Comparison of ENCODE assay signal across 13 cellular contexts in the genomic region with DNA sequence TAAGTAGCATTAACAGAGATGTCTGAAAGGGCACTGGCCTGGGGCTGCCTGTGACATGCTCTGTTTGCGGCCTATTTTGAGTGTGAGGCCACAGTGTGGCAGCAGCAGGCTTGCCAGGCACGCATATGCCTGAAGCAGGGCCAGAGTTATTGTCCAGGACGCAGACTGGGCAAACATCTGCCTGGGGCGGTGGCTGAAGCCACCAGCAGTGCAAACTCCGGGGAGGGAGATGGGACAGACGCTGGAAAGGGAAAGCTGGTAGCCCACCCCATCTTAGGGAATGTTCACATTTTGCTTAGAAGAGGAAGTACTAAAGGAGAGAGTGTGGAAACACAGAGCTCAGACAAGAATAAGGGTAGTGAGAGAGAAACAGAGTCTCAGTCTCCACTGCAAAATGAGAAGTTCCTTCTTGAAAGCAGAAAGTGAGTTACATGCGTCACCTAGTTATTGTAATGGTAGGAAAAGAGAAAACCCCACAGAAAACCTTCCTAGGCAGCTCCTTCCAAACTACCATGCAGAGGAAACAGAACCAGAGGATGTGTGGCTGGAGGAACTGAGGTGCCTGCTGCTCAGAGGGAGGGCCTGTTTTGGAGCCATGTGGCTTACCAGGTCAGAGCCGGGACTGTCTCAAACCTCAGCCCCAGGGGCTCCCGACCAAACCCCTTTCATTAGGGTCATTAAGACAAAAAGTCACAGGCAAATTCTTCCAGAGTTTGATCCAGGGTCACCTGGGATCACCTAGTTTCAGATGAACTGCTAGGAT. TPM values are rescaled to one million over a fixed set of nuclear protein-coding genes. Genes with fewer than 3 reads are reported as not detected.
A peak's percentile ranks its signal among the peaks of the same experiment; 100 is the strongest.
DNase-seq lines count a peak whose midpoint lies in the region; ATAC-seq, FAIRE-seq and TF ChIP-seq lines count a peak whose summit lies in the region.
"Had no signal": no experiment of that assay in that cellular context is flagged by ENCODE, and none has a peak within 500 bp of the region (broad histone marks: within the 10 kb centered on the region; RNA-seq: fewer than 3 reads in every experiment).

No MANE protein-coding gene starts in this region.

- no peaks in the 10 kb centered on the region for H3K9me1 ChIP-seq in K562 (ENCODE audit: control insufficient read depth, insufficient read depth, low read length)

- H3K9me3 Mint-ChIP-seq in CD4-positive, alpha-beta T cell = no peaks in the 10 kb centered on the region

- TF ChIP-seq POLR2A in K562 (conservative IDR thresholded peaks at IDR 0.05) = no peak

- POLR2A ChIA-PET in K562 (lab: Yijun Ruan, JAX) = interaction anchor here (0.5 to 1.5 kb wide), 5 partner anchors 12 to 201 kb away, joined by 3 to 5 read pairs (median 3); no protein-coding TSS in a partner anchor
- POLR2A ChIA-PET in CD4-positive, alpha-beta T cell (lab: Charles Lee) = no interaction called here

- peak; percentile 32 for DNase-seq in LoVo (ENCODE audit: low spot score)
- DNase-seq in K562 (ENCODE audit: extremely low read depth in 1 of 4, low spot score in 3 of 4) = no peak
- peak; percentile 44 for DNase-seq in left ventricle myocardium inferior
- peak; percentile 59 for DNase-seq in putamen (ENCODE audit: low spot score)
- no peak for DNase-seq in MG63
- no peak for DNase-seq in CD4-positive, alpha-beta T cell
- no peak for DNase-seq in A172 (ENCODE audit: low spot score)
- DNase-seq: activated CD4-positive, CD25-positive, alpha-beta regulatory T cell treated with anti-CD3 and anti-CD28 coated beads, Interleukin-2, amount 50 U/mL, for 72 hours; activated effector memory CD4-positive, alpha-beta T cell treated with Interleukin-2 at 50 U/mL for 16 hours; NCI-H2029; stimulated activated CD4-positive, alpha-beta T cell treated with anti-CD3 and anti-CD28 coated beads, Interleukin-2, amount 100 ng/mL, for 24 hours had no signal

- no peak overlapping the region for H3K4me2 ChIP-seq in K562 (ENCODE audit: insufficient read depth, low read length)

- FAIRE-seq in K562 (lab: Jason Lieb, UNC) = no peak
- FAIRE-seq: RCC 7860 had no signal

- WGBS in K562 (ENCODE audit: insufficient coverage, low coverage, missing lambda C conversion rate) = 43% methylated on average over 9 of the region's 9 CpGs

- intact Hi-C loops in K562 (cut with micrococcal nuclease) (no loop called here), left ventricle myocardium inferior (cut with micrococcal nuclease) (no loop called here)
- intact Hi-C loops in CD4-positive, alpha-beta T cell (cut with DNase I, micrococcal nuclease) = no loop called here

- no TSS peak for BruUV-seq in K562 (replicated peaks; lab: Mats Ljungman, UMichigan)

- H3K4me1 Mint-ChIP-seq in CD4-positive, alpha-beta T cell (ENCODE audit: low read depth) = no peaks in the 10 kb centered on the region

- H3K27me3 Mint-ChIP-seq in CD4-positive, alpha-beta T cell = no peaks in the 10 kb centered on the region

- H3K27ac ChIP-seq in K562 (ENCODE audit: extremely low read depth, low read depth, low read length) = no peak overlapping the region
- H3K27ac ChIP-seq in left ventricle myocardium inferior (replicated peaks) = peak overlapping the region; percentile 78
- no peak overlapping the region for H3K27ac ChIP-seq in CD4-positive, alpha-beta T cell (ENCODE audit: low read depth, low read length)

- CTCF ChIA-PET in K562 (lab: Yijun Ruan, JAX; ENCODE audit: low intra/inter-chr PET ratio) = no interaction called here
- CTCF ChIA-PET in CD4-positive, alpha-beta T cell (lab: Charles Lee) = no interaction called here

- H3K27me3 ChIP-seq in K562 (ENCODE audit: control insufficient read depth in 2 of 2, insufficient read depth in 2 of 2, low read length in 2 of 2) (peaks cover 19 to 24% of the 10 kb centered on the region in 2 experiments; a peak in 4 of 5 replicates), left ventricle myocardium inferior (ENCODE audit: low read depth) (no peaks in the 10 kb centered on the region), MG63 (no peaks in the 10 kb centered on the region)
- no peaks in the 10 kb centered on the region for H3K27me3 ChIP-seq in CD4-positive, alpha-beta T cell (ENCODE audit: control insufficient read depth, insufficient read depth, low read length)

- H3K4me3 ChIP-seq in K562 = no peak overlapping the region
- H3K4me3 ChIP-seq in left ventricle myocardium inferior = no peak overlapping the region
- no peak overlapping the region for H3K4me3 ChIP-seq in MG63

- no peaks in the 10 kb centered on the region for H4K20me1 ChIP-seq in K562 (replicated peaks; ENCODE audit: control insufficient read depth, insufficient read depth, low read length)

- H2AFZ ChIP-seq in K562 (ENCODE audit: low read depth, low read length) = peak overlapping the region; percentile 66; the same call in 1 of the 2 replicates

- H3K4me1 ChIP-seq in K562 (replicated peaks in 1 of 2; ENCODE audit: control insufficient read depth in 2 of 2, insufficient read depth in 2 of 2, low read length in 2 of 2) (peaks cover 18 to 26% of the 10 kb centered on the region in 2 experiments), left ventricle myocardium inferior (peaks cover 48% of the 10 kb centered on the region)

- ATAC-seq in K562 = peak; percentile 29; the same call in 2 of the 3 replicates
- no peak for ATAC-seq in CD4-positive, alpha-beta T cell (ENCODE audit: poor library complexity)
- no peak for ATAC-seq in HG02763 (IDR thresholded peaks at IDR 0.05; ENCODE audit: unreplicated experiment)

- peak in 1 of 2 experiments; percentile 43; a peak in 2 of 4 replicates for TF ChIP-seq RAD21 in K562 (CRISPR knock-in tag; conservative IDR thresholded peaks at IDR 0.05 in 1 of 2, IDR thresholded peaks at IDR 0.05 in 1 of 2)

- H3K27ac Mint-ChIP-seq in CD4-positive, alpha-beta T cell = no peak overlapping the region

- TF ChIP-seq CTCF in K562 (IDR thresholded peaks at IDR 0.05 in 2 of 3, conservative IDR thresholded peaks at IDR 0.05 in 1 of 3; ENCODE audit: insufficient read depth in 2 of 3, low read depth in 1 of 3, low read length in 3 of 3) = peak in 2 of 3 experiments; percentile 38 to 52; a peak in 4 of 6 replicates
- TF ChIP-seq CTCF in left ventricle myocardium inferior (IDR thresholded peaks at IDR 0.05; ENCODE audit: borderline replicate concordance) = peak; percentile 42
- no peak for TF ChIP-seq CTCF in CD4-positive, alpha-beta T cell (IDR thresholded peaks at IDR 0.05)

- H3K9me3 ChIP-seq in K562 (replicated peaks; ENCODE audit: control insufficient read depth, insufficient read depth, low read depth, low read length) (no peaks in the 10 kb centered on the region), left ventricle myocardium inferior (replicated peaks) (no peaks in the 10 kb centered on the region), MG63 (no peaks in the 10 kb centered on the region)
- H3K9me3 ChIP-seq in CD4-positive, alpha-beta T cell (ENCODE audit: control insufficient read depth, low read length) = no peaks in the 10 kb centered on the region

- in situ Hi-C loops in K562 (cut with MboI) = loop anchor here (5.0 to 10.0 kb wide), 2 partner anchors 168 to 500 kb away; no protein-coding TSS in a partner anchor

- peaks cover 98% of the 10 kb centered on the region for H3K36me3 Mint-ChIP-seq in CD4-positive, alpha-beta T cell (ENCODE audit: low read depth)

- no peaks in the 10 kb centered on the region for H3K36me3 ChIP-seq in K562 (ENCODE audit: control insufficient read depth, insufficient read depth, low read length)
- peaks cover 88% of the 10 kb centered on the region for H3K36me3 ChIP-seq in left ventricle myocardium inferior
- peaks cover 22% of the 10 kb centered on the region for H3K36me3 ChIP-seq in MG63

- no peak for TF ChIP-seq EP300 in K562 (IDR thresholded peaks at IDR 0.05; ENCODE audit: low read length)

- H3K9ac ChIP-seq in K562 (ENCODE audit: insufficient read depth in 1 of 2, low read depth in 2 of 2, low read length in 2 of 2) = peak overlapping the region in 1 of 2 experiments; percentile 82; a peak in 2 of 4 replicates

- no peak overlapping the region for H3K4me3 Mint-ChIP-seq in CD4-positive, alpha-beta T cell

- no peaks in the 10 kb centered on the region for H3K79me2 ChIP-seq in K562 (ENCODE audit: control insufficient read depth, insufficient read depth, low read length)

TF ChIP-seq in K562, 482 proteins besides CTCF, POLR2A, EP300 and RAD21:
- TF ChIP-seq CHD2 (IDR thresholded peaks at IDR 0.05; ENCODE audit: low read depth, low read length) (no peak), DMBX1 (CRISPR knock-in tag; IDR thresholded peaks at IDR 0.05; ENCODE audit: borderline replicate concordance) (0 out of 2 replicates have a peak, but pooled peaks have one; percentile 21), ZFX (CRISPR knock-in tag; IDR thresholded peaks at IDR 0.05) (peak; percentile 34; the same call in 1 of the 2 replicates), FOXJ2 (tag; IDR thresholded peaks at IDR 0.05) (0 out of 2 replicates have a peak, but pooled peaks have one; percentile 15), SUPT5H (IDR thresholded peaks at IDR 0.05) (no peak), NFXL1 (CRISPR knock-in tag; IDR thresholded peaks at IDR 0.05) (0 out of 2 replicates have a peak, but pooled peaks have one; percentile 38), SMC3 (conservative IDR thresholded peaks at IDR 0.05; ENCODE audit: insufficient read depth, low read depth, low read length) (0 out of 2 replicates have a peak, but pooled peaks have one; percentile 22)

RNA-seq across cellular contexts. Expression of a gene that starts 14.5 kb away (rescaled TPM):
- 4.1 and 5.7 TPM in 2 replicates for total RNA-seq in K562 (2011; cell fraction: chromatin; rRNA removed; ENCODE audit: low replicate concordance)
- total RNA-seq in K562 (2011; cell fraction: nucleolus; rRNA removed) = 3.2 and 4.9 TPM in 2 replicates
- total RNA-seq in K562 (2011; cell fraction: nucleoplasm; rRNA removed) = 3.5 and 3.8 TPM in 2 replicates
- total RNA-seq in K562 (2014; rRNA removed) (2.0 and 2.2 TPM in 2 replicates), K562 (2014; rRNA removed; fragmentation: Illumina TruSeq; extraction: Trizol) (3.7 and 4.5 TPM in 2 replicates), K562 (2015; rRNA removed; fragmentation: Illumina TruSeq; extraction: Trizol) (3.1 and 3.5 TPM in 2 replicates), K562 (2021) (6.3 TPM in 2 replicates), left ventricle myocardium inferior (280 TPM)
- polyA plus RNA-seq in K562 (2011; rRNA removed) (1.3 and 10.6 TPM in 2 replicates), K562 (2014; fragmentation: Illumina TruSeq; extraction: Trizol) (5.6 and 7.1 TPM in 2 replicates), K562 (2014; fragmentation: Nextera tagmentation; extraction: Ambion mirVana) (1 to 10 TPM; 6.2 to 7.2 TPM), K562 (2014; rRNA removed) (5.3 and 7.0 TPM in 2 replicates)
- polyA plus RNA-seq in K562 (2011; cell fraction: cytosol; rRNA removed) = 1.4 and 8.7 TPM in 2 replicates
- 1.5 and 9.6 TPM in 2 replicates for polyA plus RNA-seq in K562 (2011; cell fraction: nucleus; rRNA removed)
- polyA plus RNA-seq in K562 (2012) = 6.4 and 8.4 TPM in 2 replicates
- polyA minus RNA-seq in K562 (2011; rRNA and poly(A)+ RNA removed) = 0.48 and 2.9 TPM in 2 replicates
- polyA minus RNA-seq in K562 (2011; cell fraction: cytosol; rRNA and poly(A)+ RNA removed) = 3.5 and 6.0 TPM in 2 replicates
- polyA minus RNA-seq in K562 (2011; cell fraction: nucleus; rRNA and poly(A)+ RNA removed) = 0.89 and 2.3 TPM in 2 replicates
- total RNA-seq in MG63 (2014; rRNA removed; shearing (Covaris generic); ENCODE audit: low replicate concordance) = 53.3 and 89.3 TPM in 2 replicates
- 10 to 100 TPM; 60.6 to 65.5 TPM for total RNA-seq in CD4-positive, alpha-beta T cell
- total RNA-seq in A172 (2014; rRNA removed; shearing (Covaris generic)) = 83.9 and 97.8 TPM in 2 replicates

Comparison
In these comparisons a context has a peak if more than half of its experiments do, and no peak if none do; other contexts are left out.
1. DNase-seq: peak in LoVo (single experiment), left ventricle myocardium inferior (single experiment) and putamen (single experiment); none in K562 (0 of 4), MG63 (single experiment), CD4-positive, alpha-beta T cell (0 of 10) and A172 (single experiment).